In genomic region chr5:138898742-138899141, GRCh38 we compare ENCODE assay signal across 32 cellular contexts. TPM values are rescaled to one million over a fixed set of nuclear protein-coding genes. Genes with fewer than 3 reads are reported as not detected.
"Had no signal": no experiment of that assay in that cellular context is flagged by ENCODE, and none has a peak within 500 bp of the region (broad histone marks: within the 10 kb centered on the region; RNA-seq: fewer than 3 reads in every experiment).

No MANE protein-coding gene starts in this region.

- H3K27me3 Mint-ChIP-seq: activated B cell treated with CpG ODN at 0.5 μM for 24 hours, brain, T-helper 17 cell had no signal

- DNase-seq: activated B cell treated with CpG ODN at 0.5 μM for 24 hours; activated CD4-positive, alpha-beta memory T cell treated with anti-CD3 and anti-CD28 coated beads for 36 hours; activated CD4-positive, alpha-beta T cell treated with anti-CD3 and anti-CD28 coated beads for 48 hours; activated CD8-positive, alpha-beta memory T cell treated with anti-CD3 and anti-CD28 coated beads, Interleukin-2, amount 10 ng/mL, durations not matched to agents 7 days and 5 days; activated CD8-positive, alpha-beta memory T cell treated with anti-CD3 and anti-CD28 coated beads, Interleukin-2, amount 50 U/mL, for 4 hours; activated CD8-positive, alpha-beta T cell treated with anti-CD3 and anti-CD28 coated beads, Interleukin-2, amount 10 ng/mL, durations not matched to agents 7 days and 5 days; activated gamma-delta T cell; activated naive CD4-positive, alpha-beta T cell; activated naive CD4-positive, alpha-beta T cell treated with anti-CD3 and anti-CD28 coated beads, Interleukin-2, amount 10 ng/mL, durations not matched to agents 7 days and 5 days; activated naive CD8-positive, alpha-beta T cell treated with anti-CD3 and anti-CD28 coated beads, Interleukin-2, amount 10 ng/mL, durations not matched to agents 7 days and 5 days; activated T-cell treated with anti-CD3 and anti-CD28 coated beads, Interleukin-2, amount 50 U/mL, for 1 hour; activated T-cell treated with anti-CD3 and anti-CD28 coated beads, Interleukin-2, amount 50 U/mL, for 48 hours; central memory CD4-positive, alpha-beta T cell; cerebellar nuclear complex; colonic mucosa; effector CD8-positive, alpha-beta T cell; foreskin fibroblast; glutamatergic neuron; heart left ventricle; T-helper 1 cell; T-helper 17 cell; T1000; WERI-Rb-1 had no signal

- H3K9me3 Mint-ChIP-seq: activated B cell treated with CpG ODN at 0.5 μM for 24 hours; activated CD4-positive, alpha-beta memory T cell treated with anti-CD3 and anti-CD28 coated beads for 36 hours; activated naive CD4-positive, alpha-beta T cell treated with anti-CD3 and anti-CD28 coated beads, Interleukin-2, amount 10 ng/mL, durations not matched to agents 7 days and 5 days; activated naive CD4-positive, alpha-beta T cell treated with anti-CD3 and anti-CD28 coated beads, Interleukin-2, amount 50 U/mL, for 72 hours; T-helper 2 cell treated with Interferon-gamma antibody and Interleukin-4, amounts not matched to agents 5 μg/mL and 100 μg/mL, for 36 hours had no signal

- H3K4me3 Mint-ChIP-seq: activated B cell treated with CpG ODN at 0.5 μM for 24 hours; activated CD4-positive, alpha-beta memory T cell treated with anti-CD3 and anti-CD28 coated beads for 36 hours; activated CD8-positive, alpha-beta memory T cell treated with anti-CD3 and anti-CD28 coated beads, Interleukin-2, amount 10 ng/mL, durations not matched to agents 7 days and 5 days; activated CD8-positive, alpha-beta T cell treated with anti-CD3 and anti-CD28 coated beads, Interleukin-2, amount 10 ng/mL, durations not matched to agents 7 days and 5 days; activated naive CD4-positive, alpha-beta T cell treated with anti-CD3 and anti-CD28 coated beads, Interleukin-2, amount 10 ng/mL, durations not matched to agents 7 days and 5 days; activated naive CD8-positive, alpha-beta T cell treated with anti-CD3 and anti-CD28 coated beads, Interleukin-2, amount 10 ng/mL, durations not matched to agents 7 days and 5 days; brain; T-helper 17 cell; T-helper 2 cell treated with Interferon-gamma antibody and Interleukin-4, amounts not matched to agents 5 μg/mL and 100 μg/mL, for 36 hours had no signal

- ATAC-seq: activated CD4-positive, CD25-positive, alpha-beta regulatory T cell treated with anti-CD3 and anti-CD28 coated beads, Interleukin-2, amount 50 U/mL, for 24 hours; activated CD8-positive, alpha-beta memory T cell treated with anti-CD3 and anti-CD28 coated beads, Interleukin-2, amount 10 ng/mL, durations not matched to agents 7 days and 5 days; activated CD8-positive, alpha-beta T cell treated with anti-CD3 and anti-CD28 coated beads, Interleukin-2, amount 10 ng/mL, durations not matched to agents 7 days and 5 days; activated naive CD4-positive, alpha-beta T cell treated with anti-CD3 and anti-CD28 coated beads, Interleukin-2, amount 50 U/mL, for 72 hours; esophagus mucosa; heart left ventricle; T-helper 17 cell had no signal

- H3K27ac Mint-ChIP-seq: activated B cell treated with CpG ODN at 0.5 μM for 24 hours; activated CD4-positive, alpha-beta memory T cell treated with anti-CD3 and anti-CD28 coated beads for 36 hours; activated CD8-positive, alpha-beta memory T cell treated with anti-CD3 and anti-CD28 coated beads, Interleukin-2, amount 10 ng/mL, durations not matched to agents 7 days and 5 days; activated CD8-positive, alpha-beta T cell treated with anti-CD3 and anti-CD28 coated beads, Interleukin-2, amount 10 ng/mL, durations not matched to agents 7 days and 5 days; activated naive CD4-positive, alpha-beta T cell treated with anti-CD3 and anti-CD28 coated beads, Interleukin-2, amount 10 ng/mL, durations not matched to agents 7 days and 5 days; activated naive CD4-positive, alpha-beta T cell treated with anti-CD3 and anti-CD28 coated beads, Interleukin-2, amount 50 U/mL, for 72 hours; activated naive CD8-positive, alpha-beta T cell treated with anti-CD3 and anti-CD28 coated beads, Interleukin-2, amount 10 ng/mL, durations not matched to agents 7 days and 5 days; brain; T-helper 17 cell; T-helper 2 cell treated with Interferon-gamma antibody and Interleukin-4, amounts not matched to agents 5 μg/mL and 100 μg/mL, for 36 hours had no signal

- H3K36me3 Mint-ChIP-seq: activated naive CD4-positive, alpha-beta T cell treated with anti-CD3 and anti-CD28 coated beads, Interleukin-2, amount 10 ng/mL, durations not matched to agents 7 days and 5 days had no signal

RNA-seq across cellular contexts. Expression of gene LRRTM2, which starts 23.6 kb away (rescaled TPM):
- total RNA-seq: activated CD8-positive, alpha-beta memory T cell treated with anti-CD3 and anti-CD28 coated beads for 36 hours; ascending aorta; cardiac muscle cell; epithelial cell of proximal tubule had no signal
